Comparison of ENCODE assay signal across 1 cellular context in the genomic region with DNA sequence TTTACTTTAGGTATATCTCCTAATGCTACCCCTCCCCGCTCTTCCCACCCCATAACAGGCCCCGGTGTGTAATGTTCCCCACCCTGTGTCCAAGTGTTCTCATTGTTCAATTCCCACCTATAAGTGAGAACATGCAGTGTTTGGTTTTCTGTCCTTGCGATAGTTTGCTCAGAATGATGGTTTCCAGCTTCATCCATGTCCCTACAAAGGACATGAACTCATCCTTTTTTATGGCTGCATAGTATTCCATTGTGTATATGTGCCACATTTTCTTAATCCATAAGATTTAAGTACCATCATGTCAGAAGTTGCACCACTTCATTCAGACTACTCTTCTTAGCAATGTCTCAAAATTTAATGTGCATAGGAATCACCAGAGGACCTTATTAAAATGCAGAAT. TPM values are rescaled to one million over a fixed set of nuclear protein-coding genes. Genes with fewer than 3 reads are reported as not detected.
"Had no signal": no experiment of that assay in that cellular context is flagged by ENCODE, and none has a peak within 500 bp of the region (broad histone marks: within the 10 kb centered on the region; RNA-seq: fewer than 3 reads in every experiment).

No MANE protein-coding gene starts in this region.

RNA-seq across cellular contexts. Expression of gene PCDH18, which starts 5.5 kb away (rescaled TPM):
- total RNA-seq: HT-29 had no signal
